ENCODE assay signal across 7 cellular contexts in the genomic region with DNA sequence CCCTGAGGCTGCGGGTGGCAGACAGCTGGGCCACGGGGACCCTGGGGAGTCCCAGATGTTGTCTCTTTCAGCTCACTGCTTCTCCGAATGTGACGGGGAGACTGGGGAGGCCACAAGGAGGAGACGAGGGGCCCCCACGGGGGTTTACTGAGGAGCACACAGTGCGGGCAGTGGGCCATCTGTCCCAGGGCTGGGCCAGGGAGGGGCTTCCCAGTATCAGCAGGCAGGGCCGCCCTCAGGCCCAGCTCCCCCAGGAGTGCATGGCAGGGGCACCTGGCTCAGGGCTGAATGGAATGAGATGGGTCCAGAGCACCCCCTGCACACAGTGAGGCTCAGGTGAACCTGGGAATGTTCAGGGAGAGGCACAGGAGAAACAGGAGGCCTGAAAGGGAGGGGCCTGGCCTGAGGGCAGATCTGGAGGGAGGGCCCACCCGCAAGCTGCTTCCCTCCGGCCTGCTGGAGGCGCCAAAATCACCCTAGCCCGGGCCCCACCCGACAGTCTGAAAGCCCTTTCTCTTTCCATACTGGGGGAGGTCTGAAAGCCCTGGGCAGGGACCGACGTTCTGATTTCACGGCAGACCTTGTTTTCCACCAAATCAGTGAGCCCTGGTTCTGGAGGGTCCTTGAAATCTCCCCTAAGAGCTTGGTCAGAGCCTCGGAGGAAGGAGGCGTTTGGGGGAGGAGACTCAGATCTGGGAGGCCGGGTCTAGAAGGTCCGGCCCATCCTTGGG. TPM values are rescaled to one million over a fixed set of nuclear protein-coding genes. Genes with fewer than 3 reads are reported as not detected.
DNase-seq lines count a peak whose midpoint lies in the region; ATAC-seq and TF ChIP-seq lines count a peak whose summit lies in the region.

No MANE protein-coding gene starts in this region.

- H3K36me3 ChIP-seq in SJCRH30, result no peaks in the 10 kb centered on the region

- intact Hi-C loops in sciatic nerve (cut with DNase I), result no loop called here

- H3K4me1 ChIP-seq in SJCRH30, result peaks cover 23% of the 10 kb centered on the region

- H3K9me3 ChIP-seq in SJCRH30 (replicated peaks), result no peaks in the 10 kb centered on the region

- no peaks in the 10 kb centered on the region for H3K27me3 ChIP-seq in SJCRH30

- ATAC-seq in GM21390 (IDR thresholded peaks at IDR 0.05; ENCODE audit: unreplicated experiment) (peak; percentile 46), HG03565 (IDR thresholded peaks at IDR 0.05; ENCODE audit: unreplicated experiment) (peak; percentile 34), sciatic nerve (peak; percentile 38)

- H3K4me3 ChIP-seq in SJCRH30 (peak overlapping the region; percentile 54), fibroblast of the aortic adventitia (ENCODE audit: low read depth, low read length) (no peak overlapping the region)

- DNase-seq in GM10266 (ENCODE audit: extremely low spot score) (peak; percentile 78), SJCRH30 (peak; percentile 83 to 85), fibroblast of the aortic adventitia (ENCODE audit: low read depth) (no peak), sciatic nerve (ENCODE audit: low spot score) (no peak), epidermal melanocyte (ENCODE audit: insufficient read length, low spot score) (no peak)

- TF ChIP-seq CTCF in GM10266 (IDR thresholded peaks at IDR 0.05; ENCODE audit: control insufficient read depth, insufficient read depth, low read depth, missing control alignments), result peak; percentile 65
- TF ChIP-seq CTCF in fibroblast of the aortic adventitia (IDR thresholded peaks at IDR 0.05; ENCODE audit: insufficient read depth, low read length), result peak; percentile 31

- H3K27ac ChIP-seq in SJCRH30, result peak overlapping the region; percentile 61

RNA-seq across cellular contexts. Expression of gene PTMA, which starts 35.5 kb away (rescaled TPM):
- 1,694 and 1,855 TPM in 2 replicates for total RNA-seq in SJCRH30 (2014; rRNA removed; shearing (Covaris generic))
- total RNA-seq in fibroblast of the aortic adventitia (ENCODE audit: low replicate concordance) (893 and 2,614 TPM in 2 replicates), sciatic nerve (779 TPM)

Comparison
In these comparisons a context has a peak if more than half of its experiments do, and no peak if none do; other contexts are left out.
1. DNase-seq: peak in GM10266 (single experiment) and SJCRH30 (2 of 2); none in fibroblast of the aortic adventitia (single experiment), sciatic nerve (single experiment) and epidermal melanocyte (single experiment).
2. Peak in every context shown above with its lines, with median percentiles within 50 percentile points of each other: ATAC-seq.